20 cellular contexts compared by ENCODE assay signal in genomic region chr3:34034840-34035239, GRCh38.
A peak's percentile ranks its signal among the peaks of the same experiment; 100 is the strongest.
DNase-seq lines count a peak whose midpoint lies in the region; ATAC-seq and TF ChIP-seq lines count a peak whose summit lies in the region.
"Had no signal": no experiment of that assay in that cellular context is flagged by ENCODE, and none has a peak within 500 bp of the region (broad histone marks: within the 10 kb centered on the region; RNA-seq: fewer than 3 reads in every experiment).

No MANE protein-coding gene starts in this region.

- no peak overlapping the region for H4K91ac ChIP-seq in IMR-90 (ENCODE audit: insufficient read depth, low read depth, low read length)

- no peak for ATAC-seq in IMR-90 (ENCODE audit: low read depth)
- ATAC-seq: CD8-positive, alpha-beta T cell had no signal

- H3K4me3 Mint-ChIP-seq in endodermal cell, result no peak overlapping the region
- no peak overlapping the region for H3K4me3 Mint-ChIP-seq in CD4-positive, alpha-beta memory T cell
- H3K4me3 Mint-ChIP-seq: CD14-positive monocyte; CD4-positive, CD25-positive, alpha-beta regulatory T cell; CD8-positive, alpha-beta T cell had no signal

- no peaks in the 10 kb centered on the region for H3K79me1 ChIP-seq in IMR-90 (ENCODE audit: low read depth in 1 of 2, low read length in 2 of 2)

- H3K27me3 Mint-ChIP-seq in endodermal cell (ENCODE audit: insufficient read depth), result peaks cover 44% of the 10 kb centered on the region
- H3K27me3 Mint-ChIP-seq in CD4-positive, alpha-beta memory T cell, result no peaks in the 10 kb centered on the region
- H3K27me3 Mint-ChIP-seq: CD4-positive, CD25-positive, alpha-beta regulatory T cell had no signal

- no peaks in the 10 kb centered on the region for H3K9me1 ChIP-seq in IMR-90 (ENCODE audit: insufficient read depth, low read length)

- dilution Hi-C loops in IMR-90 (cut with HindIII; ENCODE audit: low sequenced_read_pairs, unreplicated experiment), result no loop called here

- H2AK9ac ChIP-seq in IMR-90 (replicated peaks; ENCODE audit: low read depth, low read length, poor library complexity), result peak overlapping the region; percentile 25

- no TSS peak for BruUV-seq in IMR-90 (replicated peaks; lab: Mats Ljungman, UMichigan)

- H3K27ac Mint-ChIP-seq in endodermal cell, result no peak overlapping the region
- H3K27ac Mint-ChIP-seq in CD4-positive, alpha-beta memory T cell, result no peak overlapping the region
- H3K27ac Mint-ChIP-seq: CD14-positive monocyte; CD4-positive, CD25-positive, alpha-beta regulatory T cell; CD8-positive, alpha-beta T cell had no signal

- DNase-seq in IMR-90 (no peak), LNCaP clone FGC (ENCODE audit: low read depth) (peak; percentile 1), endodermal cell (peak; percentile 65), osteoblast (ENCODE audit: insufficient read length, low spot score, missing footprints) (peak; percentile 18), Karpas-422 (no peak), NCI-H1417 treated with DMSO at 0.1 percent for 48 hours (lab: John Stamatoyannopoulos, UW) (no peak), NCI-H510A (lab: John Stamatoyannopoulos, UW) (no peak)
- DNase-seq in CD4-positive, alpha-beta memory T cell, result no peak
- DNase-seq: 8988T; ACHN; BE2C; C1 segment of cervical spinal cord; Caco-2; Calu3; CD4-positive, CD25-positive, alpha-beta regulatory T cell; CD8-positive, alpha-beta T cell; DMS79 treated with DMSO at 0.1 percent for 48 hours; GF-D8 had no signal

- H2AK5ac ChIP-seq in IMR-90 (ENCODE audit: low read depth, low read length), result no peak overlapping the region

- no peak for TF ChIP-seq CTCF in IMR-90 (conservative IDR thresholded peaks at IDR 0.05; ENCODE audit: low read depth, low read length)
- TF ChIP-seq CTCF in LNCaP clone FGC (IDR thresholded peaks at IDR 0.05; ENCODE audit: control insufficient read depth, extremely low read depth, insufficient read depth), result no peak
- TF ChIP-seq CTCF in endodermal cell (conservative IDR thresholded peaks at IDR 0.05), result no peak
- no peak for TF ChIP-seq CTCF in osteoblast (IDR thresholded peaks at IDR 0.05; ENCODE audit: extremely low read depth, low read depth, low read length)

- H3K4me3 ChIP-seq in IMR-90 (ENCODE audit: insufficient read depth, low read depth, low read length), result no peak overlapping the region
- H3K4me3 ChIP-seq in LNCaP clone FGC (ENCODE audit: low read depth, low read length), result no peak overlapping the region
- H3K4me3 ChIP-seq in endodermal cell (ENCODE audit: low read length), result peak overlapping the region; percentile 61
- H3K4me3 ChIP-seq in osteoblast (ENCODE audit: insufficient read depth, low read length), result no peak overlapping the region
- no peak overlapping the region for H3K4me3 ChIP-seq in Karpas-422 (ENCODE audit: low read length)
- H3K4me3 ChIP-seq in CD4-positive, alpha-beta memory T cell (ENCODE audit: low read length in 2 of 2), result no peak overlapping the region
- H3K4me3 ChIP-seq: BLaER1 had no signal

- no peak overlapping the region for H3K4ac ChIP-seq in IMR-90 (ENCODE audit: low read depth, low read length)

- H3K4me2 ChIP-seq in IMR-90 (ENCODE audit: low read depth, low read length) (no peak overlapping the region), osteoblast (ENCODE audit: insufficient read depth, low read length) (no peak overlapping the region), Karpas-422 (ENCODE audit: low read depth, low read length, poor library complexity, severe bottlenecking) (no peak overlapping the region)
- H3K4me2 ChIP-seq: BLaER1 had no signal

- H4K8ac ChIP-seq in IMR-90 (ENCODE audit: low read depth in 2 of 2, low read length in 2 of 2), result no peak overlapping the region

- no peak overlapping the region for H4K5ac ChIP-seq in IMR-90 (ENCODE audit: low read depth, low read length)

- no peaks in the 10 kb centered on the region for H4K20me1 ChIP-seq in IMR-90 (ENCODE audit: insufficient read depth, low read length)
- no peaks in the 10 kb centered on the region for H4K20me1 ChIP-seq in osteoblast (ENCODE audit: insufficient read depth, low read length)
- no peaks in the 10 kb centered on the region for H4K20me1 ChIP-seq in Karpas-422 (ENCODE audit: insufficient read depth, low read depth, low read length)
- H4K20me1 ChIP-seq: BLaER1 had no signal

- H3K23ac ChIP-seq in IMR-90 (ENCODE audit: low read depth, low read length), result no peak overlapping the region

- in situ Hi-C loops in IMR-90 (cut with MboI; ENCODE audit: low sequenced_read_pairs), result no loop called here

- H2AFZ ChIP-seq in IMR-90 (replicated peaks; ENCODE audit: low read length, poor library complexity) (no peak overlapping the region), osteoblast (ENCODE audit: low read length) (no peak overlapping the region), Karpas-422 (ENCODE audit: low read length) (no peak overlapping the region)

- intact Hi-C loops in IMR-90 (cut with micrococcal nuclease), result no loop called here
- intact Hi-C loops in CD4-positive, alpha-beta memory T cell (cut with micrococcal nuclease), result no loop called here

- H3K79me2 ChIP-seq in osteoblast (ENCODE audit: insufficient read depth, low read length) (no peaks in the 10 kb centered on the region), Karpas-422 (ENCODE audit: low read length) (no peaks in the 10 kb centered on the region)

- WGBS in IMR-90 (ENCODE audit: extremely low coverage in 2 of 2, insufficient read length in 1 of 2), 2 experiments, result no CpG with 5 or more reads among the region's 2 CpGs
- WGBS in endodermal cell (ENCODE audit: insufficient coverage in 1 of 2, insufficient read length in 1 of 2), 2 experiments, result 56 to 83% methylated on average over 1 to 2 of the region's 2 CpGs

- H3K36me3 ChIP-seq in IMR-90 (ENCODE audit: control insufficient read depth, insufficient read depth, low read length) (no peaks in the 10 kb centered on the region), endodermal cell (ENCODE audit: control insufficient read depth, insufficient read depth, low read length) (no peaks in the 10 kb centered on the region), osteoblast (ENCODE audit: insufficient read depth, low read length) (no peaks in the 10 kb centered on the region), Karpas-422 (ENCODE audit: insufficient read depth, low read length) (no peaks in the 10 kb centered on the region)
- H3K36me3 ChIP-seq in CD4-positive, alpha-beta memory T cell (ENCODE audit: insufficient read depth, low read length), result no peaks in the 10 kb centered on the region
- H3K36me3 ChIP-seq: BE2C, BLaER1 had no signal

- no peak overlapping the region for H2BK15ac ChIP-seq in IMR-90 (ENCODE audit: low read depth, low read length)

- H3K14ac ChIP-seq in IMR-90 (replicated peaks; ENCODE audit: low read depth, low read length), result no peak overlapping the region

- H3K9me3 ChIP-seq in IMR-90 (ENCODE audit: control insufficient read depth, insufficient read depth, low read length), result no peaks in the 10 kb centered on the region
- peaks cover 9% of the 10 kb centered on the region for H3K9me3 ChIP-seq in endodermal cell (ENCODE audit: control insufficient read depth, low read length)
- no peaks in the 10 kb centered on the region for H3K9me3 ChIP-seq in osteoblast (ENCODE audit: low read depth, low read length)
- no peaks in the 10 kb centered on the region for H3K9me3 ChIP-seq in Karpas-422 (ENCODE audit: low read length)
- H3K9me3 ChIP-seq in CD4-positive, alpha-beta memory T cell (ENCODE audit: control insufficient read depth in 1 of 2, low read length in 2 of 2), result no peaks in the 10 kb centered on the region
- H3K9me3 ChIP-seq: BE2C, BLaER1, Caco-2 had no signal

- no peak overlapping the region for H2BK5ac ChIP-seq in IMR-90 (ENCODE audit: low read depth, low read length, poor library complexity, severe bottlenecking)

- H3K27ac ChIP-seq in IMR-90 (ENCODE audit: insufficient read depth, low read length), result no peak overlapping the region
- H3K27ac ChIP-seq in endodermal cell (ENCODE audit: low read depth, low read length), result peak overlapping the region; percentile 33
- no peak overlapping the region for H3K27ac ChIP-seq in osteoblast (ENCODE audit: low read depth, low read length)
- no peak overlapping the region for H3K27ac ChIP-seq in Karpas-422 (ENCODE audit: low read length)
- H3K27ac ChIP-seq in CD4-positive, alpha-beta memory T cell (ENCODE audit: low read depth, low read length), result no peak overlapping the region
- H3K27ac ChIP-seq: BLaER1 had no signal

- CTCF ChIA-PET in IMR-90 (lab: Yijun Ruan, JAX), result no interaction called here
- CTCF ChIA-PET in CD4-positive, alpha-beta memory T cell (lab: Charles Lee; ENCODE audit: partially characterized antibody), result no interaction called here

- H3K27me3 ChIP-seq in IMR-90 (ENCODE audit: control insufficient read depth, insufficient read depth, low read length) (no peaks in the 10 kb centered on the region), endodermal cell (ENCODE audit: control insufficient read depth, insufficient read depth, low read length, poor library complexity, severe bottlenecking) (peaks cover 24% of the 10 kb centered on the region), osteoblast (ENCODE audit: insufficient read depth, low read length) (no peaks in the 10 kb centered on the region), Karpas-422 (ENCODE audit: low read length) (no peaks in the 10 kb centered on the region)
- no peaks in the 10 kb centered on the region for H3K27me3 ChIP-seq in CD4-positive, alpha-beta memory T cell (ENCODE audit: insufficient read depth, low read length)
- H3K27me3 ChIP-seq: BE2C, BLaER1 had no signal

- no peaks in the 10 kb centered on the region for H3K9me2 ChIP-seq in Karpas-422 (replicated peaks; ENCODE audit: insufficient read depth, low read length)

- H2BK20ac ChIP-seq in IMR-90 (ENCODE audit: low read depth, low read length), result no peak overlapping the region

- peaks cover 1% of the 10 kb centered on the region for H3K9me3 Mint-ChIP-seq in endodermal cell
- peaks cover 0 to 3% (median 0%) of the 10 kb centered on the region in 8 donors for H3K9me3 Mint-ChIP-seq in CD4-positive, alpha-beta memory T cell
- H3K9me3 Mint-ChIP-seq: CD8-positive, alpha-beta T cell had no signal

- H3K4me1 ChIP-seq in IMR-90 (ENCODE audit: control insufficient read depth, insufficient read depth, low read length), result peaks cover 4% of the 10 kb centered on the region; the same call in 1 of the 2 replicates
- peaks cover 5% of the 10 kb centered on the region for H3K4me1 ChIP-seq in endodermal cell (ENCODE audit: control insufficient read depth, insufficient read depth, low read length)
- H3K4me1 ChIP-seq in osteoblast (ENCODE audit: insufficient read depth, low read length), result no peaks in the 10 kb centered on the region
- peaks cover 27% of the 10 kb centered on the region for H3K4me1 ChIP-seq in Karpas-422 (ENCODE audit: low read length)
- H3K4me1 ChIP-seq in CD4-positive, alpha-beta memory T cell (ENCODE audit: insufficient read depth, low read length), result no peaks in the 10 kb centered on the region
- H3K4me1 ChIP-seq: BE2C, Caco-2 had no signal

- no peak overlapping the region for H3K18ac ChIP-seq in IMR-90 (ENCODE audit: low read depth, low read length)

- H3K36me3 Mint-ChIP-seq in endodermal cell (ENCODE audit: low read depth), result no peaks in the 10 kb centered on the region
- no peaks in the 10 kb centered on the region for H3K36me3 Mint-ChIP-seq in CD4-positive, alpha-beta memory T cell
- H3K36me3 Mint-ChIP-seq: CD14-positive monocyte; CD4-positive, CD25-positive, alpha-beta regulatory T cell; CD8-positive, alpha-beta T cell had no signal

- H3K4me1 Mint-ChIP-seq in endodermal cell, result peaks cover 5% of the 10 kb centered on the region
- H3K4me1 Mint-ChIP-seq in CD4-positive, alpha-beta memory T cell, result no peaks in the 10 kb centered on the region
- H3K4me1 Mint-ChIP-seq: CD14-positive monocyte; CD4-positive, CD25-positive, alpha-beta regulatory T cell had no signal

- H2BK120ac ChIP-seq in IMR-90 (ENCODE audit: low read depth, low read length), result no peak overlapping the region

- no peak for TF ChIP-seq RAD21 in IMR-90 (IDR thresholded peaks at IDR 0.05; ENCODE audit: low read length)

- H3K56ac ChIP-seq in IMR-90 (ENCODE audit: extremely low read depth, insufficient read depth, low read length), result no peak overlapping the region

- POLR2A ChIA-PET in IMR-90 (lab: Charles Lee; ENCODE audit: unreplicated experiment), result no interaction called here
- POLR2A ChIA-PET in CD4-positive, alpha-beta memory T cell (lab: Charles Lee; ENCODE audit: partially characterized antibody), result no interaction called here

- H3K9ac ChIP-seq in IMR-90 (ENCODE audit: low read depth, low read length) (no peak overlapping the region), endodermal cell (ENCODE audit: extremely low read depth, low read length, poor library complexity, severe bottlenecking) (peak overlapping the region; percentile 62), Karpas-422 (ENCODE audit: low read length) (no peak overlapping the region)
- H3K9ac ChIP-seq: BLaER1 had no signal

- TF ChIP-seq POLR2A in IMR-90 (IDR thresholded peaks at IDR 0.05; ENCODE audit: low read depth, low read length), result no peak

Comparison
In these comparisons a context has a peak if more than half of its experiments do, and no peak if none do; other contexts are left out.
1. DNase-seq: peak in LNCaP clone FGC (single experiment), endodermal cell (single experiment) and osteoblast (single experiment); none in IMR-90 (single experiment), Karpas-422 (single experiment), NCI-H1417 treated with DMSO at 0.1 percent for 48 hours (single experiment), CD4-positive, alpha-beta memory T cell (0 of 5) and NCI-H510A (single experiment).